Comparison of ENCODE assay signal across 1 cellular context in the genomic region with DNA sequence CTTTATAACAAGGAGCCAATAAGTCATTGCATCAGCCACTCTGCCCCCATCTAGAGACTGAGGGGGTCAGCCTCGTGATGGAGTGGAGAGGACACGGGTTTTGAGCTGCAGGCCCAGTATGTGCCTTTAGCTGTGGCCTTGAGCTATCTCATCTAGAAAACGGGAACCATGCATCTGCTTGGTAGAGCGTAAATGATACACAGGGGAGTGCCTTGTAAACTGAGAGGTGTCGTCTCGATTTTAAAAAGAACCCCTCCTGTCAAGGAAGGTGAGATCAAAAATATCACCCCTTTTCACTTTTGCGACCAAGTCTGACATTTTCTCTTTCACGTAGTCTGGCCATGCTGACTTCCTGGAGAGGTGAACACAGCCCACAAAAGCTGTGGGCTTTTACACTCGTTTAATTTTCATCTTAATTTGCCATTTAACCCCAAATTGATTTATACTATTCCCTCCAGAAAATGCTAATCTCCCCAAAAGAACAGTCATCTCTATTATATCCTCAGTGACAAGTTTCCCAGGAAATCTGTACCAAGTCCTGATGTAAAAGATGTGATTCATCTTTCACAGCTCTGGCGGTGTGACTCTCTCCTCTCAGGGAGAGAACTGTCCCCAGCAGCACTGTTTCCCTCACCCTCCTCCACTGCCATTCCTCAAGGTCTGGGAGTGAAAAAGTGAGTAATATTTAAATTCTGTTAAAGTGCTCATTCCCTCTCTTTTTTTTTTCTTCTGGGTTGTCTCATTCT.
TF ChIP-seq lines count a peak whose summit lies in the region.

No MANE protein-coding gene starts in this region.

TF ChIP-seq in SK-N-SH treated with all-trans-retinoic acid at 6 μM for 48 hours, 23 proteins besides CTCF, POLR2A, EP300 and RAD21 (continued from another document):
- TF ChIP-seq, protein P1, sequence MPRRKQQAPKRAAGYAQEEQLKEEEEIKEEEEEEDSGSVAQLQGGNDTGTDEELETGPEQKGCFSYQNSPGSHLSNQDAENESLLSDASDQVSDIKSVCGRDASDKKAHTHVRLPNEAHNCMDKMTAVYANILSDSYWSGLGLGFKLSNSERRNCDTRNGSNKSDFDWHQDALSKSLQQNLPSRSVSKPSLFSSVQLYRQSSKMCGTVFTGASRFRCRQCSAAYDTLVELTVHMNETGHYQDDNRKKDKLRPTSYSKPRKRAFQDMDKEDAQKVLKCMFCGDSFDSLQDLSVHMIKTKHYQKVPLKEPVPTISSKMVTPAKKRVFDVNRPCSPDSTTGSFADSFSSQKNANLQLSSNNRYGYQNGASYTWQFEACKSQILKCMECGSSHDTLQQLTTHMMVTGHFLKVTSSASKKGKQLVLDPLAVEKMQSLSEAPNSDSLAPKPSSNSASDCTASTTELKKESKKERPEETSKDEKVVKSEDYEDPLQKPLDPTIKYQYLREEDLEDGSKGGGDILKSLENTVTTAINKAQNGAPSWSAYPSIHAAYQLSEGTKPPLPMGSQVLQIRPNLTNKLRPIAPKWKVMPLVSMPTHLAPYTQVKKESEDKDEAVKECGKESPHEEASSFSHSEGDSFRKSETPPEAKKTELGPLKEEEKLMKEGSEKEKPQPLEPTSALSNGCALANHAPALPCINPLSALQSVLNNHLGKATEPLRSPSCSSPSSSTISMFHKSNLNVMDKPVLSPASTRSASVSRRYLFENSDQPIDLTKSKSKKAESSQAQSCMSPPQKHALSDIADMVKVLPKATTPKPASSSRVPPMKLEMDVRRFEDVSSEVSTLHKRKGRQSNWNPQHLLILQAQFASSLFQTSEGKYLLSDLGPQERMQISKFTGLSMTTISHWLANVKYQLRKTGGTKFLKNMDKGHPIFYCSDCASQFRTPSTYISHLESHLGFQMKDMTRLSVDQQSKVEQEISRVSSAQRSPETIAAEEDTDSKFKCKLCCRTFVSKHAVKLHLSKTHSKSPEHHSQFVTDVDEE (CRISPR knock-in tag; IDR thresholded peaks at IDR 0.05) = no peak
